Comparison of ENCODE assay signal across 8 cellular contexts in the genomic region with DNA sequence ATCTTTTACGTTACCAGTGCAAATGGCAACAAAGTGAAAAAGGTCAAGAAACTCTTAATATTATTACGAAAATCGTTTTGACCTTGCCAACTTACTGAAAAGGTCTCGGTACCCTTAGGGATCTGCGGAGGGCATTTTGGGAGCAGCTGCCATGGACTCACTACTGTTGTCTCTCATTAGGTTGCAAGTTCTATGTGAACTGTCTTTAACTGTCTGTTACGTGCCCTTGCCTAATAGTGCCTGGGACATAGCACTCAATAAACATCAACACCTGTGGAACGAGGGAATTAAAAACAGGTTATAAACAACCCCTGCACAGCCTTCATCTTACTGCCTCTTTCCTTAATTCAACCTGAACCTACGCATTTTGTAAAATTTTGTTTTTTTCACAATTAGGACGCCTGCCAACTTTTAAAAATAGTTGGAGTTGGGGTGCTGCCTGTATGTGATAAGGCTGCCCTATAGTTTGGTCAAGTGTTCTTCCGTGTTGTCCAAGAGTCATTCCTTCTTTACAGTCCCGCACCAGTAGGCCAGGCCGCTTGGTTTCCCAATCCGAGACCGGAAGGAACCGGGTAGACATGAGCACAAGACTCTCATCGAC. TPM values are rescaled to one million over a fixed set of nuclear protein-coding genes. Genes with fewer than 3 reads are reported as not detected.
DNase-seq lines count a peak whose midpoint lies in the region; ATAC-seq and TF ChIP-seq lines count a peak whose summit lies in the region.

No MANE protein-coding gene starts in this region.

- no peak overlapping the region for H2BK5ac ChIP-seq in H9 (ENCODE audit: insufficient read length, low read length)

- H3K9ac ChIP-seq in H9 (ENCODE audit: extremely low read depth, insufficient read length, low read length) = peak overlapping the region; percentile 98

- H3K4me3 ChIP-seq in ectodermal cell (ENCODE audit: insufficient read depth, low read depth, low read length) = peak overlapping the region; percentile 83

- H3K4me1 Mint-ChIP-seq in H9 = peaks cover 14 to 18% of the 10 kb centered on the region in 2 experiments
- peaks cover 14 to 33% (median 18%) of the 10 kb centered on the region in 3 donors for H3K4me1 Mint-ChIP-seq in naive B cell

- ATAC-seq in GM18499 (IDR thresholded peaks at IDR 0.05; ENCODE audit: insufficient read depth, unreplicated experiment) = peak; percentile 5
- ATAC-seq in naive B cell (ENCODE audit: low read depth in 2 of 2) = peak in 1 of 2 donors; percentile 11
- no peak for ATAC-seq in sciatic nerve

- H3K4me3 Mint-ChIP-seq in H9 (peak overlapping the region; percentile 96 to 97), naive B cell (peak overlapping the region; percentile 94 to 100 (median 99))

- peak overlapping the region; percentile 85 for H3K4me2 ChIP-seq in H9 (ENCODE audit: insufficient read depth, insufficient read length, low read length)

- H3K23ac ChIP-seq in H9 (ENCODE audit: insufficient read length, low read depth, low read length) = peak overlapping the region; percentile 76

- H3K36me3 ChIP-seq in ectodermal cell (ENCODE audit: control insufficient read depth, insufficient read depth, low read length) = no peaks in the 10 kb centered on the region

- H2BK15ac ChIP-seq in H9 (ENCODE audit: low read depth, low read length) = no peak overlapping the region

- peaks cover 10% of the 10 kb centered on the region; the same call in 1 of the 2 replicates for H3K79me2 ChIP-seq in H9 (ENCODE audit: insufficient read depth, low read length)

- no peak for DNase-seq in H9
- peak; percentile 54 for DNase-seq in NCI-H69 (lab: John Stamatoyannopoulos, UW)
- no peak for DNase-seq in naive B cell
- no peak for DNase-seq in sciatic nerve (ENCODE audit: low spot score)
- DNase-seq in kidney glomerular epithelial cell (lab: John Stamatoyannopoulos, UW) = no peak
- DNase-seq in NK-92 treated with Interleukin-12 subunit alpha and Interleukin-12 subunit beta, amount 100 ng/mL, for 24 hours (lab: John Stamatoyannopoulos, UW) = no peak

- H3K27ac Mint-ChIP-seq in H9 (peak overlapping the region; percentile 100), naive B cell (peak overlapping the region; percentile 99 to 100 (median 100))

- no peak overlapping the region for H2BK120ac ChIP-seq in H9 (ENCODE audit: low read depth, low read length, poor library complexity, severe bottlenecking)

- no peak overlapping the region for H4K91ac ChIP-seq in H9 (ENCODE audit: insufficient read length, low read depth, low read length)

- H3K4me1 ChIP-seq in H9 (ENCODE audit: insufficient read depth, low read length) (no peaks in the 10 kb centered on the region), ectodermal cell (ENCODE audit: control insufficient read depth, insufficient read depth, low read length) (peaks cover 4% of the 10 kb centered on the region)

- no peak overlapping the region for H3T11ph ChIP-seq in H9 (ENCODE audit: low read length)

- peak overlapping the region; percentile 84 for H2AFZ ChIP-seq in H9 (ENCODE audit: low read length)

- no peak overlapping the region for H2AK5ac ChIP-seq in H9 (ENCODE audit: insufficient read length, low read length)

- H4K5ac ChIP-seq in H9 (ENCODE audit: insufficient read length, low read depth, low read length) = peak overlapping the region; percentile 4

- H3K4ac ChIP-seq in H9 (ENCODE audit: low read depth, low read length) = no peak overlapping the region; the same call in 1 of the 2 replicates

- H3K23me2 ChIP-seq in H9 (ENCODE audit: insufficient read length, low read depth, low read length, poor library complexity, severe bottlenecking) = peaks cover 9% of the 10 kb centered on the region

- H3K27me3 Mint-ChIP-seq in H9 (ENCODE audit: low read depth) (peaks cover 1% of the 10 kb centered on the region; the same call in 1 of the 2 replicates), naive B cell (no peaks in the 10 kb centered on the region)

- intact Hi-C loops in sciatic nerve (cut with DNase I) = no loop called here

- H2BK12ac ChIP-seq in H9 (ENCODE audit: insufficient read length, low read depth, low read length) = peak overlapping the region; percentile 97

- H3K14ac ChIP-seq in H9 (ENCODE audit: insufficient read depth, low read length) = peak overlapping the region; percentile 79; the same call in 1 of the 2 replicates

- H3K56ac ChIP-seq in H9 (ENCODE audit: insufficient read length, low read depth, low read length) = no peak overlapping the region

- H3K27ac ChIP-seq in H9 (ENCODE audit: insufficient read length, low read depth, low read length) = peak overlapping the region; percentile 53
- peak overlapping the region; percentile 98 for H3K27ac ChIP-seq in ectodermal cell (ENCODE audit: insufficient read depth, low read depth, low read length, poor library complexity, severe bottlenecking)

- H3K36me3 Mint-ChIP-seq in H9 (ENCODE audit: insufficient read depth in 1 of 3, low read depth in 3 of 3) = peaks cover 0 to 4% (median 0%) of the 10 kb centered on the region in 3 experiments; a peak in 3 of 7 replicates
- H3K36me3 Mint-ChIP-seq in naive B cell = peaks cover 0 to 10% of the 10 kb centered on the region in 2 donors

- peak overlapping the region; percentile 77 for H3K18ac ChIP-seq in H9 (ENCODE audit: insufficient read length, low read depth, low read length)

- no peak overlapping the region for H4K8ac ChIP-seq in H9 (replicated peaks; ENCODE audit: insufficient read length, low read depth, low read length)

- H3K9me3 Mint-ChIP-seq in H9 (no peaks in the 10 kb centered on the region; a peak in 1 of 5 replicates), naive B cell (no peaks in the 10 kb centered on the region)

- no peaks in the 10 kb centered on the region for H3K27me3 ChIP-seq in H9 (ENCODE audit: insufficient read depth, low read length)
- no peaks in the 10 kb centered on the region for H3K27me3 ChIP-seq in ectodermal cell (ENCODE audit: control insufficient read depth, insufficient read depth, low read length, poor library complexity, severe bottlenecking)

- H3K79me1 ChIP-seq in H9 (ENCODE audit: insufficient read depth, low read depth, low read length, poor library complexity, severe bottlenecking) = no peaks in the 10 kb centered on the region

- no peak overlapping the region for H2BK20ac ChIP-seq in H9 (ENCODE audit: low read depth, low read length, poor library complexity, severe bottlenecking)

- H4K20me1 ChIP-seq in H9 (ENCODE audit: control insufficient read depth, insufficient read depth, insufficient read length) = no peaks in the 10 kb centered on the region

- TF ChIP-seq CTCF in H9 (conservative IDR thresholded peaks at IDR 0.05) = no peak

- no peaks in the 10 kb centered on the region for H3K9me3 ChIP-seq in H9 (ENCODE audit: control insufficient read depth, low read depth, low read length)
- H3K9me3 ChIP-seq in ectodermal cell (ENCODE audit: control insufficient read depth, low read length) = no peaks in the 10 kb centered on the region

- WGBS in H9 (ENCODE audit: extremely low coverage, insufficient read length, low lambda C conversion rate) = no CpG with 5 or more reads among the region's 16 CpGs
- 33 to 34% methylated on average over 16 of the region's 16 CpGs for WGBS in ectodermal cell, 2 experiments

RNA-seq across cellular contexts. Expression of a gene that starts 0.5 kb away (rescaled TPM):
- 52.2 and 59.6 TPM in 2 replicates for total RNA-seq in H9 (2021)
- polyA plus RNA-seq in ectodermal cell (2013, experiment 1 of 4) = 66.6 TPM
- polyA plus RNA-seq in ectodermal cell (2013, experiment 2 of 4) = 71.6 TPM
- 56.7 TPM for polyA plus RNA-seq in ectodermal cell (2013, experiment 3 of 4)
- polyA plus RNA-seq in ectodermal cell (2013, experiment 4 of 4) = 67.6 TPM
- 10 to 100 TPM; 12.9 to 32.6 (median 19.0) TPM for polyA plus RNA-seq in naive B cell (ENCODE audit: low read depth in 6 of 6)
- total RNA-seq in sciatic nerve = 98.9 TPM
